ENCODE assay signal across 9 cellular contexts in the genomic region with DNA sequence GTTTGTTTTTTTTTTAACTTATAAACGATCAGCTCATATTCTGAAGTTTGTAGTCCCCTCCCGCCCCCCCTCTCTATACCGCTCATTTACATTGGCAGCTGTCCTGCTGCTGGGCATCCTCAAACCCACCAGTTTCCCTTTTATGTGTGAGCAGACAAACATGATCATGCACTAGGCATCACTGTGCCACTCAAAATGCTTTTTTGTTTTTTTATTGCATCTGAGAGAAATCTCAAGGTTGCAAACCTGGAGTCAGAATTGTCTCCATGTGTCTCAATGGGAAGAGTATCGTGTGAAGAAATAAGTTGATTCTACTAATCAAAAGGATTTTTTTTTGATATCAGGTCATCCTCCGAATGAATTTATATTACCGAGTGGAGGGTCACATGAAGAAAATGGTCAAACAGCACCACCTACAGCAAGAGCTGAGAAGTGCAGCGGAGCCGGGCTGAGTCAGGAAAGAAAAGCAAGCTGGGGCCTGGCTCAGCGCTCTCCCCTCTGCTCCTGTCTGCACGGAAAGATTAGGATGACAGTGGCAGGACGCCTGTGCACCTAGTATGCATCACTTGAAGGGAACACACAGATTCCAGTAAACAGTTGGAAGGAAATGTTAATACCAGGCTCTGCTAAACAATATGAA. TPM values are rescaled to one million over a fixed set of nuclear protein-coding genes. Genes with fewer than 3 reads are reported as not detected.
DNase-seq lines count a peak whose midpoint lies in the region; ATAC-seq and TF ChIP-seq lines count a peak whose summit lies in the region.
"Not testable (repeated sequence)": the region's sequence is repeated elsewhere in the genome, so short reads cannot be mapped to it uniquely, and the experiment has no call there.
"Had no signal": no experiment of that assay in that cellular context is flagged by ENCODE, and none has a peak within 500 bp of the region (broad histone marks: within the 10 kb centered on the region; RNA-seq: fewer than 3 reads in every experiment).

No MANE protein-coding gene starts in this region.

- CTCF ChIA-PET in activated B cell treated with CpG ODN at 0.5 μM for 24 hours (lab: Charles Lee); naive thymus-derived CD4-positive, alpha-beta T cell (lab: Charles Lee): not testable (repeated sequence)

- not testable (repeated sequence) for H3K9me3 ChIP-seq in naive thymus-derived CD4-positive, alpha-beta T cell (ENCODE audit: control insufficient read depth in 2 of 3, low read length in 3 of 3); upper lobe of left lung

- DNase-seq in activated B cell treated with CpG ODN at 0.5 μM for 24 hours, foreskin keratinocyte, upper lobe of left lung: not testable (repeated sequence)
- peak in 2 of 9 donors; percentile 25 for DNase-seq in naive thymus-derived CD4-positive, alpha-beta T cell

- POLR2A ChIA-PET in activated B cell treated with CpG ODN at 0.5 μM for 24 hours (lab: Charles Lee); naive thymus-derived CD4-positive, alpha-beta T cell (lab: Charles Lee): not testable (repeated sequence)

- H3K36me3 ChIP-seq in naive thymus-derived CD4-positive, alpha-beta T cell (ENCODE audit: control insufficient read depth in 2 of 3, insufficient read depth in 3 of 3, low read length in 3 of 3); upper lobe of left lung: not testable (repeated sequence)

- not testable (repeated sequence) for TF ChIP-seq POLR2A in upper lobe of left lung (IDR thresholded peaks at IDR 0.05)

- H3K4me1 Mint-ChIP-seq in activated B cell treated with CpG ODN at 0.5 μM for 24 hours; naive thymus-derived CD4-positive, alpha-beta T cell: not testable (repeated sequence)

- not testable (repeated sequence) for H3K27me3 ChIP-seq in foreskin keratinocyte; naive thymus-derived CD4-positive, alpha-beta T cell (ENCODE audit: control insufficient read depth in 2 of 2, insufficient read depth in 2 of 2, low read length in 2 of 2); upper lobe of left lung

- H3K9me3 Mint-ChIP-seq in activated B cell treated with CpG ODN at 0.5 μM for 24 hours; naive thymus-derived CD4-positive, alpha-beta T cell: not testable (repeated sequence)

- ATAC-seq in GM18861 (IDR thresholded peaks at IDR 0.05; ENCODE audit: unreplicated experiment) (peak; percentile 60), GM21515 (IDR thresholded peaks at IDR 0.05; ENCODE audit: unreplicated experiment) (peak; percentile 82), HG02885 (IDR thresholded peaks at IDR 0.05; ENCODE audit: poor library complexity, unreplicated experiment) (peak; percentile 87), HG03520 (IDR thresholded peaks at IDR 0.05; ENCODE audit: unreplicated experiment) (peak; percentile 77), activated B cell treated with CpG ODN at 0.5 μM for 24 hours (ENCODE audit: low read depth) (peak; percentile 89), foreskin keratinocyte (peak; percentile 77), upper lobe of left lung (ENCODE audit: low FRiP score in 2 of 2) (peak; percentile 85 to 96)
- ATAC-seq in naive thymus-derived CD4-positive, alpha-beta T cell = peak; percentile 88

- H3K4me3 Mint-ChIP-seq in activated B cell treated with CpG ODN at 0.5 μM for 24 hours; naive thymus-derived CD4-positive, alpha-beta T cell: not testable (repeated sequence)

- TF ChIP-seq CTCF in activated B cell treated with CpG ODN at 0.5 μM for 24 hours (IDR thresholded peaks at IDR 0.05); foreskin keratinocyte (conservative IDR thresholded peaks at IDR 0.05); upper lobe of left lung (IDR thresholded peaks at IDR 0.05): not testable (repeated sequence)

- WGBS in upper lobe of left lung, 2 donors = 12 to 40% methylated on average over 1 to 6 of the region's 11 CpGs

- not testable (repeated sequence) for H3K36me3 Mint-ChIP-seq in activated B cell treated with CpG ODN at 0.5 μM for 24 hours (ENCODE audit: low read depth); naive thymus-derived CD4-positive, alpha-beta T cell

- H3K4me1 ChIP-seq in foreskin keratinocyte; naive thymus-derived CD4-positive, alpha-beta T cell (ENCODE audit: control insufficient read depth in 2 of 2, insufficient read depth in 2 of 2, low read length in 2 of 2); upper lobe of left lung: not testable (repeated sequence)

- not testable (repeated sequence) for H3K4me3 ChIP-seq in naive thymus-derived CD4-positive, alpha-beta T cell (ENCODE audit: low read length); upper lobe of left lung

- not testable (repeated sequence) for H3K27me3 Mint-ChIP-seq in activated B cell treated with CpG ODN at 0.5 μM for 24 hours
- H3K27me3 Mint-ChIP-seq in naive thymus-derived CD4-positive, alpha-beta T cell = peaks cover 0 to 23% (median 0%) of the 10 kb centered on the region in 5 donors

- TF ChIP-seq EP300 in upper lobe of left lung (IDR thresholded peaks at IDR 0.05) = not testable (repeated sequence)

- not testable (repeated sequence) for H3K27ac Mint-ChIP-seq in activated B cell treated with CpG ODN at 0.5 μM for 24 hours; naive thymus-derived CD4-positive, alpha-beta T cell

- intact Hi-C loops in activated B cell treated with CpG ODN at 0.5 μM for 24 hours (cut with micrococcal nuclease); naive thymus-derived CD4-positive, alpha-beta T cell (cut with micrococcal nuclease): not testable (repeated sequence)

- not testable (repeated sequence) for H3K27ac ChIP-seq in foreskin keratinocyte; naive thymus-derived CD4-positive, alpha-beta T cell (ENCODE audit: low read depth, low read length); upper lobe of left lung

RNA-seq across cellular contexts. Expression of a gene that starts 29.7 kb away (rescaled TPM):
- total RNA-seq in activated B cell treated with CpG ODN at 0.5 μM for 24 hours (0.55 and 0.61 TPM in 2 replicates), foreskin keratinocyte (0.10 and 0.14 TPM in 2 replicates), upper lobe of left lung (1 to 10 TPM in 3 of 6 donors, under 1 TPM in 3; 0.30 to 3.1 (median 0.80) TPM)
- polyA plus RNA-seq in foreskin keratinocyte = 0.10 and 0.16 TPM in 2 replicates
- total RNA-seq in naive thymus-derived CD4-positive, alpha-beta T cell = under 1 TPM in 3 of 5 experiments, not detected in 2; 0.22 to 0.38 (median 0.27) TPM
- polyA plus RNA-seq in naive thymus-derived CD4-positive, alpha-beta T cell = under 1 TPM; 0.09 to 0.12 TPM
- polyA plus RNA-seq: IgD-negative memory B cell had no signal

RNA-seq across cellular contexts. Expression of a gene that starts 59.3 kb away (rescaled TPM):
- total RNA-seq in activated B cell treated with CpG ODN at 0.5 μM for 24 hours (22.7 and 29.0 TPM in 2 replicates), foreskin keratinocyte (8.9 and 10.0 TPM in 2 replicates), upper lobe of left lung (10 to 100 TPM in 4 of 6 donors, 1 to 10 TPM in 2; 3.0 to 29.4 (median 26.9) TPM)
- 11.4 and 11.7 TPM in 2 replicates for polyA plus RNA-seq in foreskin keratinocyte
- total RNA-seq in naive thymus-derived CD4-positive, alpha-beta T cell = 10 to 100 TPM; 17.1 to 41.9 (median 24.9) TPM
- 1 to 10 TPM; 1.4 to 1.5 TPM for polyA plus RNA-seq in naive thymus-derived CD4-positive, alpha-beta T cell
